19 cellular contexts compared by ENCODE assay signal in genomic region chr10:105243381-105243780, GRCh38.
DNase-seq lines count a peak whose midpoint lies in the region; ATAC-seq and TF ChIP-seq lines count a peak whose summit lies in the region.
"Had no signal": no experiment of that assay in that cellular context is flagged by ENCODE, and none has a peak within 500 bp of the region (broad histone marks: within the 10 kb centered on the region; RNA-seq: fewer than 3 reads in every experiment).

No MANE protein-coding gene starts in this region.

- no peaks in the 10 kb centered on the region for H3K27me3 ChIP-seq in suprapubic skin
- H3K27me3 ChIP-seq: BE2C had no signal

- no peak overlapping the region for H3K27ac ChIP-seq in suprapubic skin

- WGBS in suprapubic skin: 54% methylated on average over 2 of the region's 2 CpGs

- H3K9me3 ChIP-seq in suprapubic skin: no peaks in the 10 kb centered on the region
- H3K9me3 ChIP-seq: BE2C had no signal

- DNase-seq in Caki2 (ENCODE audit: low read depth) (peak; percentile 8), NCI-H146 (lab: John Stamatoyannopoulos, UW) (peak; percentile 33), epithelial cell of esophagus (ENCODE audit: low read depth) (peak; percentile 21), foreskin fibroblast (peak; percentile 9 to 66), suprapubic skin (ENCODE audit: low spot score in 2 of 2) (no peak), cerebellum (ENCODE audit: low spot score) (no peak)
- DNase-seq: ACHN; BE2C; C1 segment of cervical spinal cord; CD4-positive, CD25-positive, alpha-beta regulatory T cell; CD8-positive, alpha-beta memory T cell; COR-L47; DMS79; GF-D8; HCEC 1CT had no signal

- ATAC-seq in GM18502 (IDR thresholded peaks at IDR 0.05; ENCODE audit: poor library complexity, unreplicated experiment) (no peak), GM19395 (IDR thresholded peaks at IDR 0.05; ENCODE audit: unreplicated experiment) (no peak)
- ATAC-seq: GM12878, GM23338 had no signal

- no peak for TF ChIP-seq POLR2A in suprapubic skin (IDR thresholded peaks at IDR 0.05)

- in situ Hi-C loops in Caki2 (cut with HindIII; ENCODE audit: low pct_unique_long_range_greater_than_20kb, low sequenced_read_pairs): no loop called here

- no peaks in the 10 kb centered on the region for H3K4me1 ChIP-seq in suprapubic skin
- H3K4me1 ChIP-seq: BE2C had no signal

- no peak for TF ChIP-seq EP300 in suprapubic skin (IDR thresholded peaks at IDR 0.05)

- no peak overlapping the region for H3K4me3 ChIP-seq in epithelial cell of esophagus (ENCODE audit: low read length)
- H3K4me3 ChIP-seq in foreskin fibroblast (ENCODE audit: low read depth in 1 of 2, low read length in 2 of 2): no peak overlapping the region
- no peak overlapping the region for H3K4me3 ChIP-seq in suprapubic skin
- H3K4me3 ChIP-seq: GM12878, GM23338 had no signal

- no peak for TF ChIP-seq CTCF in epithelial cell of esophagus (IDR thresholded peaks at IDR 0.05; ENCODE audit: insufficient read depth, low read depth, low read length, missing control alignments)
- TF ChIP-seq CTCF in foreskin fibroblast (IDR thresholded peaks at IDR 0.05; ENCODE audit: low read depth, low read length): no peak
- no peak for TF ChIP-seq CTCF in suprapubic skin (IDR thresholded peaks at IDR 0.05)

- H3K36me3 ChIP-seq in suprapubic skin: no peaks in the 10 kb centered on the region
- H3K36me3 ChIP-seq: BE2C had no signal

Comparison
In these comparisons a context has a peak if more than half of its experiments do, and no peak if none do; other contexts are left out.
1. DNase-seq: peak in Caki2 (single experiment), NCI-H146 (single experiment), epithelial cell of esophagus (single experiment) and foreskin fibroblast (2 of 2); none in suprapubic skin (0 of 2) and cerebellum (single experiment).